Comparison of ENCODE assay signal across 18 cellular contexts in genomic region chr11:2203440-2204259, GRCh38. TPM values are rescaled to one million over a fixed set of nuclear protein-coding genes. Genes with fewer than 3 reads are reported as not detected.
DNase-seq lines count a peak whose midpoint lies in the region; ATAC-seq, FAIRE-seq and TF ChIP-seq lines count a peak whose summit lies in the region.
"Had no signal": no experiment of that assay in that cellular context is flagged by ENCODE, and none has a peak within 500 bp of the region (broad histone marks: within the 10 kb centered on the region; RNA-seq: fewer than 3 reads in every experiment).

No MANE protein-coding gene starts in this region.

- TF ChIP-seq POLR2A in GM12892 (IDR thresholded peaks at IDR 0.05; ENCODE audit: low read depth, low read length) (no peak), vagina (IDR thresholded peaks at IDR 0.05) (no peak)

- intact Hi-C loops in posterior cingulate gyrus (cut with DNase I) (no loop called here), vagina (cut with DNase I) (loop anchor here (10.0 kb wide), 1 partner anchor 331 kb away; no protein-coding TSS in a partner anchor)

- H3K36me3 Mint-ChIP-seq in endodermal cell (ENCODE audit: low read depth): no peaks in the 10 kb centered on the region
- H3K36me3 Mint-ChIP-seq: activated naive CD4-positive, alpha-beta T cell treated with anti-CD3 and anti-CD28 coated beads, Interleukin-2, amount 50 U/mL, for 24 hours had no signal

- H3K27ac Mint-ChIP-seq in endodermal cell: no peak overlapping the region
- H3K27ac Mint-ChIP-seq: activated naive CD4-positive, alpha-beta T cell treated with anti-CD3 and anti-CD28 coated beads, Interleukin-2, amount 50 U/mL, for 24 hours had no signal

- no peak overlapping the region for H3K4me2 ChIP-seq in SK-N-SH

- TF ChIP-seq CTCF in SK-N-SH (IDR thresholded peaks at IDR 0.05): no peak
- TF ChIP-seq CTCF in endodermal cell (conservative IDR thresholded peaks at IDR 0.05): no peak
- no peak for TF ChIP-seq CTCF in vagina (IDR thresholded peaks at IDR 0.05)

- H3K27me3 Mint-ChIP-seq in endodermal cell (ENCODE audit: insufficient read depth): peaks cover 20% of the 10 kb centered on the region
- H3K27me3 Mint-ChIP-seq: activated naive CD4-positive, alpha-beta T cell treated with anti-CD3 and anti-CD28 coated beads, Interleukin-2, amount 50 U/mL, for 24 hours had no signal

- H3K4me3 ChIP-seq in SK-N-SH (ENCODE audit: low read depth in 2 of 2, low read length in 1 of 2): no peak overlapping the region
- H3K4me3 ChIP-seq in endodermal cell (ENCODE audit: low read length): no peak overlapping the region
- no peak overlapping the region for H3K4me3 ChIP-seq in vagina

- H3K4me1 ChIP-seq in SK-N-SH (ENCODE audit: control insufficient read depth in 1 of 2, insufficient read depth in 2 of 2, low read depth in 1 of 2, low read length in 1 of 2): peaks cover 0 to 9% of the 10 kb centered on the region in 2 experiments; a peak in 1 of 4 replicates
- no peaks in the 10 kb centered on the region for H3K4me1 ChIP-seq in endodermal cell (ENCODE audit: control insufficient read depth, insufficient read depth, low read length)
- H3K4me1 ChIP-seq in vagina: peaks cover 9% of the 10 kb centered on the region

- no peaks in the 10 kb centered on the region for H3K9me3 Mint-ChIP-seq in endodermal cell
- H3K9me3 Mint-ChIP-seq: activated naive CD4-positive, alpha-beta T cell treated with anti-CD3 and anti-CD28 coated beads, Interleukin-2, amount 50 U/mL, for 24 hours had no signal

- no peaks in the 10 kb centered on the region for H3K27me3 ChIP-seq in SK-N-SH (ENCODE audit: insufficient read depth)
- H3K27me3 ChIP-seq in endodermal cell (ENCODE audit: control insufficient read depth, insufficient read depth, low read length, poor library complexity, severe bottlenecking): no peaks in the 10 kb centered on the region
- H3K27me3 ChIP-seq in vagina: no peaks in the 10 kb centered on the region

- peak; percentile 28 for DNase-seq in SK-N-SH
- peak; percentile 8 for DNase-seq in GM12892 (ENCODE audit: insufficient read length)
- peak; percentile 29 for DNase-seq in endodermal cell
- peak in 6 of 10 donors; percentile 5 to 74 (median 36) for DNase-seq in posterior cingulate gyrus
- no peak for DNase-seq in stimulated activated CD4-positive, alpha-beta T cell treated with anti-CD3 and anti-CD28 coated beads, Interleukin-15, amount 100 ng/mL, for 24 hours
- DNase-seq in vagina (ENCODE audit: extremely low spot score in 2 of 2): no peak
- DNase-seq in NOMO-1 treated with DMSO at 0.1 percent for 48 hours (lab: John Stamatoyannopoulos, UW; ENCODE audit: unreplicated experiment): no peak
- DNase-seq: mesenchymal stem cell, NCI-H1930, NCI-H446, SIG-M5 had no signal

- no peaks in the 10 kb centered on the region for H3F3A ChIP-seq in SK-N-SH (replicated peaks; ENCODE audit: insufficient read depth)

- H3K9ac ChIP-seq in SK-N-SH (no peak overlapping the region), endodermal cell (ENCODE audit: extremely low read depth, low read length, poor library complexity, severe bottlenecking) (no peak overlapping the region)

- no peaks in the 10 kb centered on the region for H3K79me2 ChIP-seq in SK-N-SH (ENCODE audit: insufficient read depth)

- no peaks in the 10 kb centered on the region for H4K20me1 ChIP-seq in SK-N-SH (ENCODE audit: insufficient read depth)

- POLR2A ChIA-PET in SK-N-SH (lab: Yijun Ruan, JAX): interaction anchor here (0.8 kb wide), 1 partner anchor 9 kb away, joined by 3 read pairs; no protein-coding TSS in a partner anchor

- H3K9me2 ChIP-seq in SK-N-SH: no peaks in the 10 kb centered on the region

- TF ChIP-seq EP300 in SK-N-SH (IDR thresholded peaks at IDR 0.05; ENCODE audit: borderline replicate concordance in 1 of 2, low read depth in 1 of 2, low read length in 1 of 2): no peak

- H3K4me3 Mint-ChIP-seq in endodermal cell: no peak overlapping the region
- H3K4me3 Mint-ChIP-seq: activated naive CD4-positive, alpha-beta T cell treated with anti-CD3 and anti-CD28 coated beads, Interleukin-2, amount 50 U/mL, for 24 hours had no signal

- no peak for TF ChIP-seq RAD21 in SK-N-SH (IDR thresholded peaks at IDR 0.05; ENCODE audit: low read length)

- H3K9me3 ChIP-seq in SK-N-SH: no peaks in the 10 kb centered on the region
- no peaks in the 10 kb centered on the region for H3K9me3 ChIP-seq in endodermal cell (ENCODE audit: control insufficient read depth, low read length)
- no peaks in the 10 kb centered on the region for H3K9me3 ChIP-seq in vagina

- no peak overlapping the region for H3K27ac ChIP-seq in SK-N-SH (ENCODE audit: low read depth in 2 of 2, low read length in 1 of 2)
- no peak overlapping the region for H3K27ac ChIP-seq in endodermal cell (ENCODE audit: low read depth, low read length)
- no peak overlapping the region for H3K27ac ChIP-seq in vagina
- H3K27ac ChIP-seq: HL-60 had no signal

- ATAC-seq in SK-N-SH treated with all-trans-retinoic acid at 6 μM for 48 hours: no peak

- H3K4me1 Mint-ChIP-seq in endodermal cell: no peaks in the 10 kb centered on the region
- H3K4me1 Mint-ChIP-seq: activated naive CD4-positive, alpha-beta T cell treated with anti-CD3 and anti-CD28 coated beads, Interleukin-2, amount 50 U/mL, for 24 hours had no signal

- no peak overlapping the region for H2AFZ ChIP-seq in SK-N-SH (ENCODE audit: low read depth)

- FAIRE-seq in GM12892 (lab: Jason Lieb, UNC): no peak
- FAIRE-seq: colon had no signal

- CTCF ChIA-PET in SK-N-SH (lab: Yijun Ruan, JAX): interaction anchor here (1.1 to 7.9 kb wide), 6 partner anchors 9 to 330 kb away, joined by 3 to 143 read pairs (median 4); no protein-coding TSS in a partner anchor

- 82% methylated on average over 14 of the region's 23 CpGs for WGBS in SK-N-SH (ENCODE audit: low lambda C conversion rate)
- WGBS in endodermal cell (ENCODE audit: insufficient coverage in 1 of 2, insufficient read length in 1 of 2), 2 experiments: 92 to 100% methylated on average over 2 to 23 of the region's 23 CpGs

- H3K36me3 ChIP-seq in SK-N-SH (replicated peaks in 1 of 2; ENCODE audit: control insufficient read depth in 1 of 2, insufficient read depth in 2 of 2, low read length in 1 of 2) (no peaks in the 10 kb centered on the region), endodermal cell (ENCODE audit: control insufficient read depth, insufficient read depth, low read length) (no peaks in the 10 kb centered on the region), vagina (no peaks in the 10 kb centered on the region)

TF ChIP-seq in SK-N-SH, 30 proteins besides CTCF, POLR2A, EP300 and RAD21 (continues in another document):
- no peak for TF ChIP-seq YY1 (IDR thresholded peaks at IDR 0.05; ENCODE audit: low read depth)
- no peak for TF ChIP-seq RFX5 (IDR thresholded peaks at IDR 0.05; ENCODE audit: low read length)
- no peak for TF ChIP-seq TCF12 (IDR thresholded peaks at IDR 0.05)
- TF ChIP-seq FOXM1 (IDR thresholded peaks at IDR 0.05; ENCODE audit: low read depth): no peak
- no peak for TF ChIP-seq RXRA (IDR thresholded peaks at IDR 0.05; ENCODE audit: borderline replicate concordance, low read depth)

TF ChIP-seq in SK-N-SH treated with all-trans-retinoic acid at 6 μM for 48 hours, 23 proteins besides CTCF, POLR2A, EP300 and RAD21:
- TF ChIP-seq RARB (CRISPR knock-in tag; IDR thresholded peaks at IDR 0.05) (no peak), SNAI2 (CRISPR knock-in tag; IDR thresholded peaks at IDR 0.05) (no peak), PPARA (CRISPR knock-in tag; IDR thresholded peaks at IDR 0.05; ENCODE audit: borderline replicate concordance) (no peak), GLIS3 (CRISPR knock-in tag; IDR thresholded peaks at IDR 0.05) (no peak)

RNA-seq across cellular contexts. Expression of gene TH, which starts 32.0 kb away (rescaled TPM):
- not detected in 2 replicates for polyA plus RNA-seq in SK-N-SH (2012; rRNA removed)
- not detected in 2 replicates for polyA plus RNA-seq in SK-N-SH (2012; cell fraction: cytosol; rRNA removed)
- not detected in 2 replicates for polyA plus RNA-seq in SK-N-SH (2012; cell fraction: nucleus; rRNA removed)
- not detected for polyA plus RNA-seq in GM12892 (2012; ENCODE audit: missing spikeins)
- total RNA-seq in endodermal cell (not detected), vagina (21.9 TPM)
- polyA plus RNA-seq in endodermal cell (2013, experiment 1 of 2): 44.8 TPM
- 37.3 TPM for polyA plus RNA-seq in endodermal cell (2013, experiment 2 of 2)
- total RNA-seq: T-helper 2 cell treated with Interferon-gamma antibody and Interleukin-4, amounts not matched to agents 100 ng/mL and 5 ng/mL, for 36 hours had no signal
- polyA plus RNA-seq: BJ had no signal

RNA-seq across cellular contexts. Expression of gene INS, which starts 42.6 kb away (rescaled TPM):
- not detected in 2 replicates for polyA plus RNA-seq in SK-N-SH (2012; rRNA removed)
- not detected in 2 replicates for polyA plus RNA-seq in SK-N-SH (2012; cell fraction: cytosol; rRNA removed)
- not detected in 2 replicates for polyA plus RNA-seq in SK-N-SH (2012; cell fraction: nucleus; rRNA removed)
- not detected for polyA plus RNA-seq in GM12892 (2012; ENCODE audit: missing spikeins)
- total RNA-seq in endodermal cell (not detected), vagina (not detected)
- polyA plus RNA-seq in endodermal cell (2013, experiment 1 of 2): not detected
- not detected for polyA plus RNA-seq in endodermal cell (2013, experiment 2 of 2)
- total RNA-seq: glomerular endothelial cell; T-helper 2 cell treated with Interferon-gamma antibody and Interleukin-4, amounts not matched to agents 100 ng/mL and 5 ng/mL, for 36 hours had no signal
- polyA plus RNA-seq: BJ had no signal

Comparison
In these comparisons a context has a peak if more than half of its experiments do, and no peak if none do; other contexts are left out.
1. DNase-seq: peak in SK-N-SH (single experiment), GM12892 (single experiment), endodermal cell (single experiment) and posterior cingulate gyrus (6 of 10); none in stimulated activated CD4-positive, alpha-beta T cell treated with anti-CD3 and anti-CD28 coated beads, Interleukin-15, amount 100 ng/mL, for 24 hours (single experiment), vagina (0 of 2) and NOMO-1 treated with DMSO at 0.1 percent for 48 hours (single experiment).
2. RNA of gene TH, which starts 32.0 kb away (total RNA-seq): 21.9 TPM in vagina (single experiment); not detected in endodermal cell; every median in the first group is over 10 times any median in the second.